ENCODE assay signal across 1 cellular context in the genomic region with DNA sequence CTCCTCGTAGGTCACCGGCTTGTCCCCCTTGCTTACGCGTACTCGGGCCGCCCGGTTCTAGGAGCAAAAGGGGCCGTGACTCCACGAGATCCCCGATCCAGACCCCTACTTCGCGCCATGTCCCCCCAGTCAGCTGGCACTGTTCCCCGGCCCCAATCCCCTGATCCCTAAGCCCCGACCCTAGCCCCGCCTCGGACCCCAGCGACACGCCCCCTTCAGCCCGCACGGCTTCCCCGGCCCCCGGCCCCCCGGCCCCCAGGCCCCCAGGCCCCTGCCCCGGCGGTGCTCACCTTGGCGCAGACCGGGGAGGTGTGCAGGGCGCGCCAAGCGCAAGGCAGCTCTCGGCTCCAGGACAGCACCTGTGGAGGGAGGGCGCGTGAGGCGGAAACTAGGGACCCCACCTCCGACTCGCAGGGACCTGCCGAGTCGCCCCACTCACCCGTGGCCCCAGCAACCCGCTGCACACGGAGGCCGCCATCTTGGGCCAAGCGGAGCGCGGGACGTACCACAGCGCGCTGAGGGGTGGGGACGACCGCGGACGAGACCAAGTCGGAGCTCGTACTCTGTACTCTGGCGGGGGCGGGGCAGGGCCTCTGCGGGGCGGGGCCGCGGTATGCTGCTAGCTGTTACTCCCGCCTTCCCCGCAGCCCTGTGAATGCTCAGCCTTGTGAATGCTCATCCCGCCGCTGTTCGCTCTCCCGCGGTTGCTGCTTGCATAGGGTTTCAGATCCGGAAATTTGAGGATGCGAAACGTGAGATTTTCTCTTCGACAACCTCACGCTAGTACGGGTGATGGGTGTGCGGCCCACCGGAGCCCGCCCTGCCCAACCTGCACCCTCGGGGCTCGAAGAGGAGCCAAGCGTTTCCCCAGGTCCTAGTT.
TF ChIP-seq lines count a peak whose summit lies in the region.

A gene (minus strand): TSS at position 500 of the 880 bp plus-strand sequence. CDS start 22 bp downstream, at position 478.

TF ChIP-seq in GM12878, 131 proteins besides CTCF, POLR2A, EP300 and RAD21 (continued from another document and continues in another):
- TF ChIP-seq, protein P1, sequence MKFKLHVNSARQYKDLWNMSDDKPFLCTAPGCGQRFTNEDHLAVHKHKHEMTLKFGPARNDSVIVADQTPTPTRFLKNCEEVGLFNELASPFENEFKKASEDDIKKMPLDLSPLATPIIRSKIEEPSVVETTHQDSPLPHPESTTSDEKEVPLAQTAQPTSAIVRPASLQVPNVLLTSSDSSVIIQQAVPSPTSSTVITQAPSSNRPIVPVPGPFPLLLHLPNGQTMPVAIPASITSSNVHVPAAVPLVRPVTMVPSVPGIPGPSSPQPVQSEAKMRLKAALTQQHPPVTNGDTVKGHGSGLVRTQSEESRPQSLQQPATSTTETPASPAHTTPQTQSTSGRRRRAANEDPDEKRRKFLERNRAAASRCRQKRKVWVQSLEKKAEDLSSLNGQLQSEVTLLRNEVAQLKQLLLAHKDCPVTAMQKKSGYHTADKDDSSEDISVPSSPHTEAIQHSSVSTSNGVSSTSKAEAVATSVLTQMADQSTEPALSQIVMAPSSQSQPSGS (IDR thresholded peaks at IDR 0.05; ENCODE audit: low read length) = no peak
- TF ChIP-seq MEF2A (IDR thresholded peaks at IDR 0.05; ENCODE audit: insufficient read depth, low read depth, low read length) (0 out of 2 replicates have a peak, but pooled peaks have one; percentile 5), YY1 (IDR thresholded peaks at IDR 0.05; ENCODE audit: low read depth, low read length) (peak; percentile 99), LARP7 (IDR thresholded peaks at IDR 0.05) (no peak; the same call in 1 of the 2 replicates), NR2C1 (IDR thresholded peaks at IDR 0.05) (no peak; the same call in 1 of the 2 replicates), NFYA (IDR thresholded peaks at IDR 0.05; ENCODE audit: borderline replicate concordance, low read depth, low read length) (no peak), ESRRA (IDR thresholded peaks at IDR 0.05; ENCODE audit: low read length) (no peak), EED (IDR thresholded peaks at IDR 0.05; ENCODE audit: low read depth) (peak; percentile 65), BACH1 (IDR thresholded peaks at IDR 0.05; ENCODE audit: borderline replicate concordance) (peak; percentile 61; the same call in 1 of the 2 replicates), SREBF2 (IDR thresholded peaks at IDR 0.05; ENCODE audit: low read length) (no peak), ZZZ3 (IDR thresholded peaks at IDR 0.05; ENCODE audit: control insufficient read depth, insufficient read length, low read depth) (no peak), TCF3 (IDR thresholded peaks at IDR 0.05; ENCODE audit: borderline replicate concordance, insufficient read depth, low read depth, low read length) (no peak), ZBED1 (IDR thresholded peaks at IDR 0.05; ENCODE audit: borderline replicate concordance) (no peak), ATF7 (IDR thresholded peaks at IDR 0.05; ENCODE audit: low read depth) (peak; percentile 96), RB1 (IDR thresholded peaks at IDR 0.05; ENCODE audit: borderline replicate concordance) (no peak), SMAD5 (IDR thresholded peaks at IDR 0.05; ENCODE audit: low read depth) (no peak), TCF12 (IDR thresholded peaks at IDR 0.05; ENCODE audit: low read depth, low read length) (peak; percentile 32; the same call in 1 of the 2 replicates), ZNF384 (IDR thresholded peaks at IDR 0.05; ENCODE audit: borderline replicate concordance, low read depth, low read length) (no peak), GATAD2B (conservative IDR thresholded peaks at IDR 0.05; ENCODE audit: low read depth) (no peak; the same call in 1 of the 2 replicates), SMARCA5 (IDR thresholded peaks at IDR 0.05) (no peak), ZNF217 (IDR thresholded peaks at IDR 0.05) (no peak), NR2F1 (conservative IDR thresholded peaks at IDR 0.05) (no peak), PAX8 (IDR thresholded peaks at IDR 0.05) (no peak), SMAD1 (IDR thresholded peaks at IDR 0.05; ENCODE audit: low read depth, partially characterized antibody) (no peak), SUPT20H (IDR thresholded peaks at IDR 0.05; ENCODE audit: borderline replicate concordance, control insufficient read depth, low read depth, low read length) (no peak), MXI1 (IDR thresholded peaks at IDR 0.05; ENCODE audit: low read depth, low read length) (peak; percentile 49), BMI1 (IDR thresholded peaks at IDR 0.05; ENCODE audit: borderline replicate concordance) (no peak), NFXL1 (IDR thresholded peaks at IDR 0.05; ENCODE audit: borderline replicate concordance) (no peak), GABPA (IDR thresholded peaks at IDR 0.05; ENCODE audit: low read depth) (no peak), EZH2 (IDR thresholded peaks at IDR 0.05; ENCODE audit: borderline replicate concordance, control insufficient read depth, low read depth, low read length) (no peak), ZSCAN29 (IDR thresholded peaks at IDR 0.05) (no peak), RELA (IDR thresholded peaks at IDR 0.05; ENCODE audit: borderline replicate concordance, partially characterized antibody) (no peak), CHD4 (IDR thresholded peaks at IDR 0.05) (no peak), TARDBP (IDR thresholded peaks at IDR 0.05; ENCODE audit: borderline replicate concordance) (no peak), MTA3 (IDR thresholded peaks at IDR 0.05; ENCODE audit: borderline replicate concordance, low read length) (no peak), SP1 (IDR thresholded peaks at IDR 0.05; ENCODE audit: low read depth, low read length) (peak; percentile 55), TAF1 (IDR thresholded peaks at IDR 0.05; ENCODE audit: borderline replicate concordance, low read depth, low read length) (peak; percentile 96), CHD1 (IDR thresholded peaks at IDR 0.05; ENCODE audit: low read depth, low read length) (peak; percentile 98), CEBPB (IDR thresholded peaks at IDR 0.05; ENCODE audit: borderline replicate concordance in 1 of 2, low read depth in 2 of 2, low read length in 2 of 2) (no peak), TBL1XR1 (IDR thresholded peaks at IDR 0.05; ENCODE audit: low read depth, low read length) (0 out of 2 replicates have a peak, but pooled peaks have one; percentile 19), POLR2AphosphoS2 (IDR thresholded peaks at IDR 0.05; ENCODE audit: low read depth, low read length) (peak; percentile 46; the same call in 1 of the 2 replicates), STAT3 (IDR thresholded peaks at IDR 0.05; ENCODE audit: low read depth, low read length) (no peak), IKZF1 (conservative IDR thresholded peaks at IDR 0.05) (no peak; the same call in none of the 2 replicates), BRCA1 (IDR thresholded peaks at IDR 0.05; ENCODE audit: low read depth, low read length) (no peak), STAT1 (conservative IDR thresholded peaks at IDR 0.05) (no peak), NBN (IDR thresholded peaks at IDR 0.05) (peak; percentile 80; the same call in 1 of the 2 replicates)
- TF ChIP-seq, protein P2, sequence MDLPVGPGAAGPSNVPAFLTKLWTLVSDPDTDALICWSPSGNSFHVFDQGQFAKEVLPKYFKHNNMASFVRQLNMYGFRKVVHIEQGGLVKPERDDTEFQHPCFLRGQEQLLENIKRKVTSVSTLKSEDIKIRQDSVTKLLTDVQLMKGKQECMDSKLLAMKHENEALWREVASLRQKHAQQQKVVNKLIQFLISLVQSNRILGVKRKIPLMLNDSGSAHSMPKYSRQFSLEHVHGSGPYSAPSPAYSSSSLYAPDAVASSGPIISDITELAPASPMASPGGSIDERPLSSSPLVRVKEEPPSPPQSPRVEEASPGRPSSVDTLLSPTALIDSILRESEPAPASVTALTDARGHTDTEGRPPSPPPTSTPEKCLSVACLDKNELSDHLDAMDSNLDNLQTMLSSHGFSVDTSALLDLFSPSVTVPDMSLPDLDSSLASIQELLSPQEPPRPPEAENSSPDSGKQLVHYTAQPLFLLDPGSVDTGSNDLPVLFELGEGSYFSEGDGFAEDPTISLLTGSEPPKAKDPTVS (IDR thresholded peaks at IDR 0.05; ENCODE audit: low read depth, low read length) = 0 out of 2 replicates have a peak, but pooled peaks have one; percentile 21
- TF ChIP-seq, protein P3, sequence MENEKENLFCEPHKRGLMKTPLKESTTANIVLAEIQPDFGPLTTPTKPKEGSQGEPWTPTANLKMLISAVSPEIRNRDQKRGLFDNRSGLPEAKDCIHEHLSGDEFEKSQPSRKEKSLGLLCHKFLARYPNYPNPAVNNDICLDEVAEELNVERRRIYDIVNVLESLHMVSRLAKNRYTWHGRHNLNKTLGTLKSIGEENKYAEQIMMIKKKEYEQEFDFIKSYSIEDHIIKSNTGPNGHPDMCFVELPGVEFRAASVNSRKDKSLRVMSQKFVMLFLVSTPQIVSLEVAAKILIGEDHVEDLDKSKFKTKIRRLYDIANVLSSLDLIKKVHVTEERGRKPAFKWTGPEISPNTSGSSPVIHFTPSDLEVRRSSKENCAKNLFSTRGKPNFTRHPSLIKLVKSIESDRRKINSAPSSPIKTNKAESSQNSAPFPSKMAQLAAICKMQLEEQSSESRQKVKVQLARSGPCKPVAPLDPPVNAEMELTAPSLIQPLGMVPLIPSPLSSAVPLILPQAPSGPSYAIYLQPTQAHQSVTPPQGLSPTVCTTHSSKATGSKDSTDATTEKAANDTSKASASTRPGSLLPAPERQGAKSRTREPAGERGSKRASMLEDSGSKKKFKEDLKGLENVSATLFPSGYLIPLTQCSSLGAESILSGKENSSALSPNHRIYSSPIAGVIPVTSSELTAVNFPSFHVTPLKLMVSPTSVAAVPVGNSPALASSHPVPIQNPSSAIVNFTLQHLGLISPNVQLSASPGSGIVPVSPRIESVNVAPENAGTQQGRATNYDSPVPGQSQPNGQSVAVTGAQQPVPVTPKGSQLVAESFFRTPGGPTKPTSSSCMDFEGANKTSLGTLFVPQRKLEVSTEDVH (IDR thresholded peaks at IDR 0.05; ENCODE audit: low read depth, partially characterized antibody) = no peak
- TF ChIP-seq, protein P4, sequence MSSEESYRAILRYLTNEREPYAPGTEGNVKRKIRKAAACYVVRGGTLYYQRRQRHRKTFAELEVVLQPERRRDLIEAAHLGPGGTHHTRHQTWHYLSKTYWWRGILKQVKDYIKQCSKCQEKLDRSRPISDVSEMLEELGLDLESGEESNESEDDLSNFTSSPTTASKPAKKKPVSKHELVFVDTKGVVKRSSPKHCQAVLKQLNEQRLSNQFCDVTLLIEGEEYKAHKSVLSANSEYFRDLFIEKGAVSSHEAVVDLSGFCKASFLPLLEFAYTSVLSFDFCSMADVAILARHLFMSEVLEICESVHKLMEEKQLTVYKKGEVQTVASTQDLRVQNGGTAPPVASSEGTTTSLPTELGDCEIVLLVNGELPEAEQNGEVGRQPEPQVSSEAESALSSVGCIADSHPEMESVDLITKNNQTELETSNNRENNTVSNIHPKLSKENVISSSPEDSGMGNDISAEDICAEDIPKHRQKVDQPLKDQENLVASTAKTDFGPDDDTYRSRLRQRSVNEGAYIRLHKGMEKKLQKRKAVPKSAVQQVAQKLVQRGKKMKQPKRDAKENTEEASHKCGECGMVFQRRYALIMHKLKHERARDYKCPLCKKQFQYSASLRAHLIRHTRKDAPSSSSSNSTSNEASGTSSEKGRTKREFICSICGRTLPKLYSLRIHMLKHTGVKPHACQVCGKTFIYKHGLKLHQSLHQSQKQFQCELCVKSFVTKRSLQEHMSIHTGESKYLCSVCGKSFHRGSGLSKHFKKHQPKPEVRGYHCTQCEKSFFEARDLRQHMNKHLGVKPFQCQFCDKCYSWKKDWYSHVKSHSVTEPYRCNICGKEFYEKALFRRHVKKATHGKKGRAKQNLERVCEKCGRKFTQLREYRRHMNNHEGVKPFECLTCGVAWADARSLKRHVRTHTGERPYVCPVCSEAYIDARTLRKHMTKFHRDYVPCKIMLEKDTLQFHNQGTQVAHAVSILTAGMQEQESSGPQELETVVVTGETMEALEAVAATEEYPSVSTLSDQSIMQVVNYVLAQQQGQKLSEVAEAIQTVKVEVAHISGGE (CRISPR knock-in tag; IDR thresholded peaks at IDR 0.05) = no peak
- TF ChIP-seq, protein P5, sequence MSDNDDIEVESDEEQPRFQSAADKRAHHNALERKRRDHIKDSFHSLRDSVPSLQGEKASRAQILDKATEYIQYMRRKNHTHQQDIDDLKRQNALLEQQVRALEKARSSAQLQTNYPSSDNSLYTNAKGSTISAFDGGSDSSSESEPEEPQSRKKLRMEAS (IDR thresholded peaks at IDR 0.05; ENCODE audit: low read depth, low read length) = peak; percentile 57; the same call in 1 of the 2 replicates
- TF ChIP-seq, protein P6, sequence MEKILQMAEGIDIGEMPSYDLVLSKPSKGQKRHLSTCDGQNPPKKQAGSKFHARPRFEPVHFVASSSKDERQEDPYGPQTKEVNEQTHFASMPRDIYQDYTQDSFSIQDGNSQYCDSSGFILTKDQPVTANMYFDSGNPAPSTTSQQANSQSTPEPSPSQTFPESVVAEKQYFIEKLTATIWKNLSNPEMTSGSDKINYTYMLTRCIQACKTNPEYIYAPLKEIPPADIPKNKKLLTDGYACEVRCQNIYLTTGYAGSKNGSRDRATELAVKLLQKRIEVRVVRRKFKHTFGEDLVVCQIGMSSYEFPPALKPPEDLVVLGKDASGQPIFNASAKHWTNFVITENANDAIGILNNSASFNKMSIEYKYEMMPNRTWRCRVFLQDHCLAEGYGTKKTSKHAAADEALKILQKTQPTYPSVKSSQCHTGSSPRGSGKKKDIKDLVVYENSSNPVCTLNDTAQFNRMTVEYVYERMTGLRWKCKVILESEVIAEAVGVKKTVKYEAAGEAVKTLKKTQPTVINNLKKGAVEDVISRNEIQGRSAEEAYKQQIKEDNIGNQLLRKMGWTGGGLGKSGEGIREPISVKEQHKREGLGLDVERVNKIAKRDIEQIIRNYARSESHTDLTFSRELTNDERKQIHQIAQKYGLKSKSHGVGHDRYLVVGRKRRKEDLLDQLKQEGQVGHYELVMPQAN (conservative IDR thresholded peaks at IDR 0.05) = 0 out of 2 replicates have a peak, but pooled peaks have one; percentile 48
- TF ChIP-seq, protein P7, sequence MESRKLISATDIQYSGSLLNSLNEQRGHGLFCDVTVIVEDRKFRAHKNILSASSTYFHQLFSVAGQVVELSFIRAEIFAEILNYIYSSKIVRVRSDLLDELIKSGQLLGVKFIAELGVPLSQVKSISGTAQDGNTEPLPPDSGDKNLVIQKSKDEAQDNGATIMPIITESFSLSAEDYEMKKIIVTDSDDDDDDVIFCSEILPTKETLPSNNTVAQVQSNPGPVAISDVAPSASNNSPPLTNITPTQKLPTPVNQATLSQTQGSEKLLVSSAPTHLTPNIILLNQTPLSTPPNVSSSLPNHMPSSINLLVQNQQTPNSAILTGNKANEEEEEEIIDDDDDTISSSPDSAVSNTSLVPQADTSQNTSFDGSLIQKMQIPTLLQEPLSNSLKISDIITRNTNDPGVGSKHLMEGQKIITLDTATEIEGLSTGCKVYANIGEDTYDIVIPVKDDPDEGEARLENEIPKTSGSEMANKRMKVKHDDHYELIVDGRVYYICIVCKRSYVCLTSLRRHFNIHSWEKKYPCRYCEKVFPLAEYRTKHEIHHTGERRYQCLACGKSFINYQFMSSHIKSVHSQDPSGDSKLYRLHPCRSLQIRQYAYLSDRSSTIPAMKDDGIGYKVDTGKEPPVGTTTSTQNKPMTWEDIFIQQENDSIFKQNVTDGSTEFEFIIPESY (IDR thresholded peaks at IDR 0.05) = no peak
- TF ChIP-seq, protein P8, sequence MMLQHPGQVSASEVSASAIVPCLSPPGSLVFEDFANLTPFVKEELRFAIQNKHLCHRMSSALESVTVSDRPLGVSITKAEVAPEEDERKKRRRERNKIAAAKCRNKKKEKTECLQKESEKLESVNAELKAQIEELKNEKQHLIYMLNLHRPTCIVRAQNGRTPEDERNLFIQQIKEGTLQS (IDR thresholded peaks at IDR 0.05; ENCODE audit: borderline replicate concordance, extremely low read depth, low read depth, low read length) = no peak
